8 cellular contexts compared by ENCODE assay signal in the genomic region with DNA sequence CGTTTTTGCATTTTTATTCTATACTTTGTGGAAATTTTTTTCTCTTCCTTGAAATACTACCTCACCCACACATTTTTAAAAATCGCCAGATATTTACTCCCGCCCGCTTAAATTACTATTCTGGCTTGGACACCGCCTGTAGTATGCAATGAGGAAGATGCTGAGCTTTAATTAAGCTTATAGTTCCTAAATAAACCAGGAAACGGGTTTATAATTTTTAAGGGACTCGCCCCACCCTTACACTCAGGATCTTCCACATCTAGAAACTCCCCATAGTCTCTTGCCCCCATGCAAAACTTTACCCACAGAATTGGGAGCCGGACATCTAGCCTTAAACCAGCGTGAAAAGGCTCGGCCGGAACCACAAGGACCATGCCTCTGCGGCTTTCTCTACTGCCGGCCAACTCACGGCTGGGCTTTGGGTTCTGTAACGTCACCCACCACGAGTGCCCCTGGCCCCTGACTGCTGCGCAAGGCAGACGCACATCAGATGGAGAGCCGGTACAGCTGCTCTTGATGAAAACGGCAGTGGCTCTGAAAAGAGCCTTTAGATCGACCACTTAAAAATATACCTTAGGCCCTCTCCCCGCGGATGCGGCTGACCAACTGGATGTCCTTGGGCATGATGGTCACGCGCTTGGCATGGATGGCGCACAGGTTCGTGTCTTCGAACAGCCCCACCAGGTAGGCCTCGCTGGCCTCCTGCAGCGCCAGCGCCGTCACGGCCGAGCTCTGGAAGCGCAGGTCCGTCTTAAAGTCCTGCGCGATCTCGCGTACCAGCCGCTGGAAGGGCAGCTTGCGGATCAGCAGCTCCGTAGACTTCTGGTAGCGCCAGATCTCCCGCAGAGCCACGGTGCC.
DNase-seq lines count a peak whose midpoint lies in the region; ATAC-seq and TF ChIP-seq lines count a peak whose summit lies in the region.
"Not testable (repeated sequence)": the region's sequence is repeated elsewhere in the genome, so short reads cannot be mapped to it uniquely, and the experiment has no call there.

No MANE protein-coding gene starts in this region.

- not testable (repeated sequence) for TF ChIP-seq POLR2A in upper lobe of left lung (IDR thresholded peaks at IDR 0.05)

- TF ChIP-seq CTCF in Panc1 (IDR thresholded peaks at IDR 0.05); coronary artery (IDR thresholded peaks at IDR 0.05); retinal pigment epithelial cell (conservative IDR thresholded peaks at IDR 0.05; ENCODE audit: low read depth, low read length); upper lobe of left lung (IDR thresholded peaks at IDR 0.05): not testable (repeated sequence)

- DNase-seq in ELR (ENCODE audit: low read depth) (peak; percentile 31), Panc1 (ENCODE audit: low read depth, low spot score) (peak; percentile 12), glomerular visceral epithelial cell (ENCODE audit: extremely low spot score) (peak; percentile 22), lung microvascular endothelial cell (ENCODE audit: low read depth in 2 of 2) (peak; percentile 31 to 39), upper lobe of left lung (peak; percentile 26 to 86)
- not testable (repeated sequence) for DNase-seq in activated T-cell treated with anti-CD3 and anti-CD28 coated beads, Interleukin-2, amount 50 U/mL, for 4 hours; coronary artery (ENCODE audit: low spot score); retinal pigment epithelial cell (ENCODE audit: low read depth)

- in situ Hi-C loops in Panc1 (cut with HindIII; ENCODE audit: low pct_unique_long_range_greater_than_20kb, low sequenced_read_pairs): not testable (repeated sequence)

- H3K4me1 ChIP-seq in Panc1 (ENCODE audit: control insufficient read depth, insufficient read depth, low read length); upper lobe of left lung: not testable (repeated sequence)

- intact Hi-C loops in Panc1 (cut with micrococcal nuclease; ENCODE audit: unreplicated experiment): not testable (repeated sequence)

- CTCF ChIA-PET in Panc1 (lab: Charles Lee): not testable (repeated sequence)

- not testable (repeated sequence) for H3K4me1 Mint-ChIP-seq in activated T-cell treated with anti-CD3 and anti-CD28 coated beads, Interleukin-2, amount 50 U/mL, for 4 hours (ENCODE audit: low read depth)

- POLR2A ChIA-PET in Panc1 (lab: Charles Lee): not testable (repeated sequence)

- not testable (repeated sequence) for H3K27me3 ChIP-seq in Panc1 (ENCODE audit: control insufficient read depth, insufficient read depth, low read length); upper lobe of left lung

- H3K4me3 ChIP-seq in Panc1 (ENCODE audit: low read depth in 2 of 2, low read length in 2 of 2) (peak overlapping the region; percentile 48 to 72), coronary artery (peak overlapping the region; percentile 69), retinal pigment epithelial cell (ENCODE audit: low read length) (peak overlapping the region; percentile 43), upper lobe of left lung (peak overlapping the region in 3 of 4 donors; percentile 39 to 45 (median 41))

- not testable (repeated sequence) for H3K9me3 Mint-ChIP-seq in activated T-cell treated with anti-CD3 and anti-CD28 coated beads, Interleukin-2, amount 50 U/mL, for 4 hours

- 13 to 19% methylated on average over 16 of the region's 47 CpGs for WGBS in upper lobe of left lung, 2 donors

- not testable (repeated sequence) for H3K9me3 ChIP-seq in Panc1 (ENCODE audit: control insufficient read depth, insufficient read depth, low read depth, low read length); upper lobe of left lung

- BruUV-seq in Panc1 (replicated peaks; lab: Mats Ljungman, UMichigan): TSS peak; percentile 99

- not testable (repeated sequence) for H3K27me3 Mint-ChIP-seq in activated T-cell treated with anti-CD3 and anti-CD28 coated beads, Interleukin-2, amount 50 U/mL, for 4 hours (ENCODE audit: low read depth)

- not testable (repeated sequence) for H3K36me3 Mint-ChIP-seq in activated T-cell treated with anti-CD3 and anti-CD28 coated beads, Interleukin-2, amount 50 U/mL, for 4 hours (ENCODE audit: insufficient read depth)

- peak overlapping the region; percentile 13 for H3K4me3 Mint-ChIP-seq in activated T-cell treated with anti-CD3 and anti-CD28 coated beads, Interleukin-2, amount 50 U/mL, for 4 hours

- peak overlapping the region; percentile 83 for H3K27ac ChIP-seq in Panc1 (ENCODE audit: low read length)
- H3K27ac ChIP-seq in coronary artery: peak overlapping the region; percentile 66 to 74
- H3K27ac ChIP-seq in upper lobe of left lung: peak overlapping the region in 1 of 4 donors; percentile 57

- TF ChIP-seq EP300 in upper lobe of left lung (IDR thresholded peaks at IDR 0.05): not testable (repeated sequence)

- peak; percentile 75 for ATAC-seq in Panc1
- not testable (repeated sequence) for ATAC-seq in activated T-cell treated with anti-CD3 and anti-CD28 coated beads, Interleukin-2, amount 50 U/mL, for 4 hours
- ATAC-seq in upper lobe of left lung (ENCODE audit: low FRiP score in 2 of 2): peak; percentile 42 to 75

- H3K36me3 ChIP-seq in Panc1 (ENCODE audit: control insufficient read depth, insufficient read depth, low read length); upper lobe of left lung: not testable (repeated sequence)
